Comparison of ENCODE assay signal across 8 cellular contexts in genomic region chr2:43228782-43229659, GRCh38. TPM values are rescaled to one million over a fixed set of nuclear protein-coding genes. Genes with fewer than 3 reads are reported as not detected.
A peak's percentile ranks its signal among the peaks of the same experiment; 100 is the strongest.
DNase-seq lines count a peak whose midpoint lies in the region; ATAC-seq, FAIRE-seq and TF ChIP-seq lines count a peak whose summit lies in the region.

No MANE protein-coding gene starts in this region.

- intact Hi-C loops in sigmoid colon (cut with DNase I) (loop anchor here (1.0 to 5.0 kb wide), 5 partner anchors 118 to 308 kb away; no protein-coding TSS in a partner anchor), lower leg skin (cut with DNase I; ENCODE audit: low total_unique reads) (loop anchor here (10.0 kb wide), 3 partner anchors 254 to 284 kb away; no protein-coding TSS in a partner anchor)

- H3K36me3 ChIP-seq in SU-DHL-6 (ENCODE audit: low read length) (peaks cover 3% of the 10 kb centered on the region; the same call in 1 of the 2 replicates), sigmoid colon (peaks cover 5 to 23% (median 14%) of the 10 kb centered on the region in 4 donors)

- H3K27ac ChIP-seq in SU-DHL-6 (ENCODE audit: low read depth, low read length) (peak overlapping the region; percentile 97), sigmoid colon (peak overlapping the region; percentile 99 to 100 (median 100))

- H3K27me3 ChIP-seq in SU-DHL-6 (ENCODE audit: low read length) (no peaks in the 10 kb centered on the region), sigmoid colon (no peaks in the 10 kb centered on the region)

- H3K9ac ChIP-seq in SU-DHL-6 (ENCODE audit: low read length) = peak overlapping the region; percentile 99

- no peak for TF ChIP-seq POLR2A in sigmoid colon (IDR thresholded peaks at IDR 0.05)
- TF ChIP-seq POLR2A in GM18505 (IDR thresholded peaks at IDR 0.05; ENCODE audit: borderline replicate concordance, extremely low read depth, insufficient read depth, insufficient read length) = no peak
- TF ChIP-seq POLR2A in lower leg skin (IDR thresholded peaks at IDR 0.05) = no peak

- no peak for TF ChIP-seq EP300 in sigmoid colon (IDR thresholded peaks at IDR 0.05)

- H3K4me3 ChIP-seq in SU-DHL-6 (ENCODE audit: insufficient read depth, low read length, poor library complexity, severe bottlenecking) = no peak overlapping the region
- H3K4me3 ChIP-seq in epithelial cell of proximal tubule (ENCODE audit: low read depth, low read length) = peak overlapping the region; percentile 1
- no peak overlapping the region for H3K4me3 ChIP-seq in sigmoid colon
- H3K4me3 ChIP-seq in lower leg skin (ENCODE audit: low read depth, poor library complexity, severe bottlenecking) = no peak overlapping the region

- WGBS in sigmoid colon, 2 donors = 10 to 27% methylated on average over 6 of the region's 6 CpGs
- WGBS in lower leg skin, 2 donors = 32 to 35% methylated on average over 6 of the region's 6 CpGs

- no peak for DNase-seq in GM18507 (ENCODE audit: extremely low spot score, insufficient read length, low read depth)
- DNase-seq in epithelial cell of proximal tubule (ENCODE audit: low read depth) = no peak
- no peak for DNase-seq in sigmoid colon
- DNase-seq in lower leg skin (ENCODE audit: low spot score in 2 of 2) = no peak
- DNase-seq in NCI-H748 treated with DMSO at 0.1 percent for 48 hours (lab: John Stamatoyannopoulos, UW) = no peak

- ATAC-seq in HG02571 (IDR thresholded peaks at IDR 0.05; ENCODE audit: unreplicated experiment) (no peak), GM18505 (IDR thresholded peaks at IDR 0.05; ENCODE audit: unreplicated experiment) (no peak)

- peaks cover 22% of the 10 kb centered on the region for H3K79me2 ChIP-seq in SU-DHL-6 (ENCODE audit: insufficient read depth, low read length)

- H3K9me2 ChIP-seq in SU-DHL-6 (replicated peaks; ENCODE audit: insufficient read depth, low read length) = no peaks in the 10 kb centered on the region

- peaks cover 0 to 38% (median 22%) of the 10 kb centered on the region in 4 donors for H3K4me1 ChIP-seq in sigmoid colon

- H3K9me3 ChIP-seq in SU-DHL-6 (ENCODE audit: insufficient read depth, low read length) = no peaks in the 10 kb centered on the region
- H3K9me3 ChIP-seq in sigmoid colon = no peaks in the 10 kb centered on the region

- peak overlapping the region; percentile 63 for H3K4me2 ChIP-seq in SU-DHL-6 (ENCODE audit: low read depth, low read length, poor library complexity, severe bottlenecking)

- peak; percentile 39 for FAIRE-seq in GM18507 (lab: Jason Lieb, UNC)

- H4K20me1 ChIP-seq in SU-DHL-6 (ENCODE audit: low read depth, low read length) = no peaks in the 10 kb centered on the region; the same call in 1 of the 2 replicates

- H2AFZ ChIP-seq in SU-DHL-6 (ENCODE audit: low read depth, low read length, severe bottlenecking) = no peak overlapping the region

- peaks cover 33% of the 10 kb centered on the region for H3F3A ChIP-seq in SU-DHL-6 (ENCODE audit: insufficient read depth)

- no peak for TF ChIP-seq CTCF in SU-DHL-6 (IDR thresholded peaks at IDR 0.05; ENCODE audit: insufficient read depth, low read length, poor library complexity, severe bottlenecking)
- no peak for TF ChIP-seq CTCF in epithelial cell of proximal tubule (conservative IDR thresholded peaks at IDR 0.05; ENCODE audit: low read depth, low read length)
- no peak for TF ChIP-seq CTCF in sigmoid colon (IDR thresholded peaks at IDR 0.05)
- no peak for TF ChIP-seq CTCF in lower leg skin (IDR thresholded peaks at IDR 0.05)

RNA-seq across cellular contexts. Expression of gene ZFP36L2, which starts 2.6 kb away (rescaled TPM):
- total RNA-seq in epithelial cell of proximal tubule (8.2 and 10.5 TPM in 2 replicates), sigmoid colon (100 to 1,000 TPM in 1 of 4 donors, 10 to 100 TPM in 3; 59.8 to 115 (median 72.3) TPM), lower leg skin (100 to 1,000 TPM; 137 to 329 (median 147) TPM)
- polyA plus RNA-seq in sigmoid colon = 100 to 1,000 TPM in 2 of 3 donors, 10 to 100 TPM in 1; 97.3 to 120 (median 116) TPM
